2 cellular contexts compared by ENCODE assay signal in the genomic region with DNA sequence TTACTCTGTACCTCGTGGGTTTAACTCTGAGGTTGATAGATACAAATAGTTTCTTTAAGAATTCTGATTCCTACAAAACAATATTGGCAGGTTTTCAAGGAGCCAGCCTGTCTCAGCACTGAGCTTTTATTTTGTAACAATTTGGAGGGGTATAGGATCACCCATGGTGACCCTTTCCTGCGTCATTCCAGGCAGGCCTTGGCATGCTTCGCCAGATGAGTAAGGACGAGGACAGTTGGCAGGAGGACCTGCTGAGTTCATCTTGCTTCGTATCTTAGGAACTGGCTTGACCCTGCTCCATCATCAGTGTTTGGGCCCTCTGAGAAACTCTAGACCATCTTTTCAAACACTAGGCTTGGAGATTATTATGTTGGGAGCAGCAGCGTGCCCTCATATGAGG.
TF ChIP-seq lines count a peak whose summit lies in the region.

No MANE protein-coding gene starts in this region.

TF ChIP-seq in H1, 55 proteins besides CTCF, POLR2A, EP300 and RAD21:
- TF ChIP-seq GTF2F1 (IDR thresholded peaks at IDR 0.05; ENCODE audit: borderline replicate concordance, low read depth, low read length) (no peak), FOSL1 (IDR thresholded peaks at IDR 0.05; ENCODE audit: insufficient read depth, low read depth, low read length) (no peak), KDM4A (IDR thresholded peaks at IDR 0.05; ENCODE audit: low read depth, low read length, severe bottlenecking) (no peak), RFX5 (IDR thresholded peaks at IDR 0.05; ENCODE audit: borderline replicate concordance, low read depth, low read length) (no peak), CEBPB (IDR thresholded peaks at IDR 0.05; ENCODE audit: low read depth, low read length) (no peak), TEAD4 (IDR thresholded peaks at IDR 0.05; ENCODE audit: low read depth, low read length) (no peak), PHF8 (conservative IDR thresholded peaks at IDR 0.05; ENCODE audit: low read depth, low read length) (no peak), SIX5 (IDR thresholded peaks at IDR 0.05; ENCODE audit: low read depth, low read length) (no peak), SUZ12 (IDR thresholded peaks at IDR 0.05; ENCODE audit: low read length) (no peak), EGR1 (IDR thresholded peaks at IDR 0.05; ENCODE audit: borderline replicate concordance, low read depth, low read length) (no peak), GABPA (IDR thresholded peaks at IDR 0.05; ENCODE audit: borderline replicate concordance, insufficient read depth, low read length) (no peak), NRF1 (IDR thresholded peaks at IDR 0.05; ENCODE audit: low read depth, low read length) (no peak), ATF3 (IDR thresholded peaks at IDR 0.05; ENCODE audit: insufficient read depth, low read depth, low read length) (no peak), SIN3A (conservative IDR thresholded peaks at IDR 0.05 in 1 of 2, IDR thresholded peaks at IDR 0.05 in 1 of 2; ENCODE audit: low read depth in 1 of 2, low read length in 2 of 2) (no peak), CHD2 (IDR thresholded peaks at IDR 0.05; ENCODE audit: low read length) (no peak), SRF (IDR thresholded peaks at IDR 0.05; ENCODE audit: low read depth, low read length) (no peak), BCL11A (IDR thresholded peaks at IDR 0.05; ENCODE audit: low read depth in 2 of 2, low read length in 2 of 2) (no peak), RXRA (IDR thresholded peaks at IDR 0.05; ENCODE audit: insufficient read depth, low read depth, low read length) (no peak), SP1 (IDR thresholded peaks at IDR 0.05; ENCODE audit: low read depth, low read length) (no peak), SIRT6 (IDR thresholded peaks at IDR 0.05; ENCODE audit: low read length) (no peak)
TF ChIP-seq in H1: peak in this region for 0.

TF ChIP-seq in GM12891, 5 proteins besides CTCF, POLR2A, EP300 and RAD21:
- TF ChIP-seq POLR2AphosphoS5 (IDR thresholded peaks at IDR 0.05; ENCODE audit: low read depth, low read length) (no peak), PAX5 (IDR thresholded peaks at IDR 0.05; ENCODE audit: insufficient read depth, low read length, severe bottlenecking) (no peak), SPI1 (IDR thresholded peaks at IDR 0.05; ENCODE audit: low read depth, low read length) (no peak), TAF1 (IDR thresholded peaks at IDR 0.05; ENCODE audit: low read depth, low read length) (no peak), POU2F2 (IDR thresholded peaks at IDR 0.05; ENCODE audit: low read depth, low read length) (no peak)
